8 cellular contexts compared by ENCODE assay signal in the genomic region with DNA sequence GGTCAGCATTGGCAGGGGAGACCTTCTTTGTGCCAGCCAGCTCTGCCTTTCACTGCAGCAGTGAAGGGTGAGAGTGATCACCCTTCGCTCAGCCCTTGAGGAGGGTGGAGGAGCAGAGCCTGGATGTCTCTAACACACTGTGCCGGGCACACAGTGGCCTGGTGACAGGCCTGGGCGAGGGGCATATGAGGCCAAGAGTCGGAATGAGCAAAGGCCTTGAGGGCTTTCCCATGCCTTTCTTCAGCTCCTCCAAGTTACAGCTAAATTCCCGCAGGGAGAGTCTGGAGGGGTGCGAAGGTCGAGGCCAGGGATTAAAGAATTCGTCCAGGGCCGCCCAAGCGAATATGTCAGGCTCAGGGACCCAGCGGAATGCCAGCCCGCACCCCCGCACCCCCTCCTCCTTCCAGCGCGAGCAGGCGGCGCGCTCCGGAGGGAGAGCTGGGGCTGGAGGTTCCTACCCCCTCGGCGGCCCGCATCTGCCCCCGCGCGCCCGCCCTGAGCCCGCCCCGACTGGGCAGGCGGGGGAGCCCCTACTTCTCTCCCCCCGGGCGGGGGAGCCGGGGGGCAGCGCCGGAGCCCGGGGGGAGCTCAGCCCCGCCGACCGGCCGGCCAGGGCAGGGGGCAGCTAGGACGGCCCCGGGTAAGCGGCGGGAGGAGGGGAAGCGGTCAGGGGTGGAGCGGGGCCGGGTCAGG. TPM values are rescaled to one million over a fixed set of nuclear protein-coding genes. Genes with fewer than 3 reads are reported as not detected.
A peak's percentile ranks its signal among the peaks of the same experiment; 100 is the strongest.
DNase-seq lines count a peak whose midpoint lies in the region; ATAC-seq and TF ChIP-seq lines count a peak whose summit lies in the region.

A gene with protein sequence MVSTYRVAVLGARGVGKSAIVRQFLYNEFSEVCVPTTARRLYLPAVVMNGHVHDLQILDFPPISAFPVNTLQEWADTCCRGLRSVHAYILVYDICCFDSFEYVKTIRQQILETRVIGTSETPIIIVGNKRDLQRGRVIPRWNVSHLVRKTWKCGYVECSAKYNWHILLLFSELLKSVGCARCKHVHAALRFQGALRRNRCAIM (plus strand): TSS at position 401 of the 693 bp plus-strand sequence. CDS start 3,546 bp downstream, outside the sequence.

- intact Hi-C loops in Caco-2 (cut with micrococcal nuclease; ENCODE audit: unreplicated experiment) = no loop called here

- H3K9me3 ChIP-seq in Caco-2 = no peaks in the 10 kb centered on the region

- ATAC-seq in GM21423 (IDR thresholded peaks at IDR 0.05; ENCODE audit: unreplicated experiment) = no peak
- no peak for ATAC-seq in GM19467 (IDR thresholded peaks at IDR 0.05; ENCODE audit: unreplicated experiment)

- H3K4me1 Mint-ChIP-seq in Caco-2 (ENCODE audit: low read depth, unreplicated experiment) (peaks cover 9% of the 10 kb centered on the region), mesothelial cell of epicardium (peaks cover 52% of the 10 kb centered on the region)

- H3K4me3 Mint-ChIP-seq in Caco-2 (ENCODE audit: unreplicated experiment) = peak within 1 kb of the TSS; percentile 75
- H3K4me3 Mint-ChIP-seq in mesothelial cell of epicardium = peak within 1 kb of the TSS; percentile 84

- H3K9me3 Mint-ChIP-seq in Caco-2 (ENCODE audit: unreplicated experiment) (no peaks in the 10 kb centered on the region), mesothelial cell of epicardium (no peaks in the 10 kb centered on the region)

- CTCF ChIA-PET in Caco-2 (lab: Charles Lee) = interaction anchor here (0.9 to 2.4 kb wide), 3 partner anchors 16 to 78 kb away, joined by 5 to 18 read pairs (median 16); a partner anchor contains a TSS

- BruUV-seq in Caco-2 (replicated peaks; lab: Mats Ljungman, UMichigan) = no TSS peak

- H3K4me3 ChIP-seq in Caco-2 (ENCODE audit: low read depth, low read length) = peak within 1 kb of the TSS; percentile 46
- peak within 1 kb of the TSS; percentile 57 for H3K4me3 ChIP-seq in epithelial cell of proximal tubule (ENCODE audit: low read depth, low read length)

- no peaks in the 10 kb centered on the region for H3K27me3 ChIP-seq in Caco-2 (replicated peaks; ENCODE audit: control insufficient read depth, insufficient read depth, low read length)

- H3K27ac Mint-ChIP-seq in Caco-2 (ENCODE audit: unreplicated experiment) (peak within 1 kb of the TSS; percentile 58), mesothelial cell of epicardium (peak within 1 kb of the TSS; percentile 21)

- H3K36me3 Mint-ChIP-seq in Caco-2 (ENCODE audit: insufficient read depth, unreplicated experiment) (peaks cover 6% of the 10 kb centered on the region), mesothelial cell of epicardium (no peaks in the 10 kb centered on the region)

- peaks cover 7% of the 10 kb centered on the region for H3K4me1 ChIP-seq in Caco-2

- no peak for TF ChIP-seq CTCF in Caco-2 (IDR thresholded peaks at IDR 0.05; ENCODE audit: insufficient read depth in 1 of 2, low read depth in 1 of 2, low read length in 1 of 2, severe bottlenecking in 1 of 2, unreplicated experiment in 1 of 2)
- no peak for TF ChIP-seq CTCF in epithelial cell of proximal tubule (conservative IDR thresholded peaks at IDR 0.05; ENCODE audit: low read depth, low read length)
- no peak for TF ChIP-seq CTCF in mesothelial cell of epicardium (IDR thresholded peaks at IDR 0.05; ENCODE audit: unreplicated experiment)

- DNase-seq in Caco-2 (peak; percentile 83 to 84), M059J (ENCODE audit: low read depth) (peak; percentile 34), activated T-cell treated with anti-CD3 and anti-CD28 coated beads for 24 hours (ENCODE audit: low read depth) (peak; percentile 32), epithelial cell of proximal tubule (ENCODE audit: low read depth) (no peak), mesothelial cell of epicardium (ENCODE audit: low spot score in 2 of 2, unreplicated experiment in 2 of 2) (peak in 1 of 2 experiments; percentile 70)
- DNase-seq in stimulated activated CD8-positive, alpha-beta memory T cell treated with anti-CD3 and anti-CD28 coated beads, Interleukin-7, amount 100 ng/mL, for 4 hours (ENCODE audit: low read depth in 2 of 2) = peak; percentile 15 to 61

- POLR2A ChIA-PET in Caco-2 (lab: Charles Lee) = no interaction called here

- H3K27me3 Mint-ChIP-seq in Caco-2 (ENCODE audit: insufficient read depth, unreplicated experiment) = no peaks in the 10 kb centered on the region
- no peaks in the 10 kb centered on the region for H3K27me3 Mint-ChIP-seq in mesothelial cell of epicardium (ENCODE audit: low read depth)

- H3K36me3 ChIP-seq in Caco-2 (ENCODE audit: control insufficient read depth, insufficient read depth, low read length) = no peaks in the 10 kb centered on the region; the same call in 1 of the 2 replicates

RNA-seq across cellular contexts. Expression of the gene that starts here (rescaled TPM):
- total RNA-seq in Caco-2 (2022) = 11.4 and 13.3 TPM in 2 replicates
- total RNA-seq in M059J (2014; rRNA removed; shearing (Covaris generic)) = 0.71 and 0.89 TPM in 2 replicates
- total RNA-seq in epithelial cell of proximal tubule = 0.92 and 1.6 TPM in 2 replicates
- total RNA-seq in mesothelial cell of epicardium = 19.3 to 20.5 TPM (median 20.1 TPM) in 3 replicates

Comparison
In these comparisons a context has a peak if more than half of its experiments do, and no peak if none do; other contexts are left out.
1. Peak in DNase-seq in M059J; RNA of the gene not detected or under 1 TPM.